ENCODE assay signal across 13 cellular contexts in genomic region chr11:77559686-77560425, GRCh38. TPM values are rescaled to one million over a fixed set of nuclear protein-coding genes. Genes with fewer than 3 reads are reported as not detected.
DNase-seq lines count a peak whose midpoint lies in the region; ATAC-seq, FAIRE-seq and TF ChIP-seq lines count a peak whose summit lies in the region.
"Had no signal": no experiment of that assay in that cellular context is flagged by ENCODE, and none has a peak within 500 bp of the region (broad histone marks: within the 10 kb centered on the region; RNA-seq: fewer than 3 reads in every experiment).

No MANE protein-coding gene starts in this region.

- H3K4me3 ChIP-seq in fibroblast of mammary gland (ENCODE audit: control insufficient read depth, low read depth, low read length) (no peak overlapping the region), small intestine (ENCODE audit: low read depth in 1 of 2, low read length in 2 of 2) (no peak overlapping the region)
- H3K4me3 ChIP-seq: body of pancreas, vagina had no signal

- ATAC-seq in activated CD4-positive, alpha-beta T cell treated with anti-CD3 and anti-CD28 coated beads for 36 hours = peak; percentile 47
- no peak for ATAC-seq in HG03354 (IDR thresholded peaks at IDR 0.05; ENCODE audit: poor library complexity, severe bottlenecking, unreplicated experiment)
- ATAC-seq: body of pancreas, T-cell had no signal

- H3K4me1 Mint-ChIP-seq in activated CD4-positive, alpha-beta T cell treated with anti-CD3 and anti-CD28 coated beads for 36 hours = no peaks in the 10 kb centered on the region
- H3K4me1 Mint-ChIP-seq: T-cell had no signal

- DNase-seq in activated CD4-positive, alpha-beta T cell treated with anti-CD3 and anti-CD28 coated beads for 36 hours = no peak
- DNase-seq in activated CD4-positive, alpha-beta T cell treated with anti-CD3 and anti-CD28 coated beads for 4 hours = no peak
- DNase-seq in SK-MEL-5 (ENCODE audit: low read depth, low spot score) = peak; percentile 17
- peak; percentile 92 for DNase-seq in fibroblast of mammary gland (ENCODE audit: low read depth)
- DNase-seq in small intestine = peak; percentile 90
- DNase-seq in amniotic stem cell (lab: John Stamatoyannopoulos, UW) = no peak
- no peak for DNase-seq in activated effector memory CD4-positive, alpha-beta T cell treated with anti-CD3 and anti-CD28 coated beads, Interleukin-2, amount 50 U/mL, for 16 hours
- DNase-seq: body of pancreas, NCI-H1105 treated with DMSO at 0.1 percent for 48 hours, NCI-H774, T-cell had no signal

- H3K36me3 ChIP-seq in small intestine (ENCODE audit: control insufficient read depth in 2 of 2, insufficient read depth in 2 of 2, low read length in 2 of 2) = no peaks in the 10 kb centered on the region
- H3K36me3 ChIP-seq: vagina had no signal

- in situ Hi-C loops in SK-MEL-5 (cut with HindIII; ENCODE audit: low pct_unique_long_range_greater_than_20kb, low sequenced_read_pairs) = no loop called here

- TF ChIP-seq CTCF in fibroblast of mammary gland (conservative IDR thresholded peaks at IDR 0.05; ENCODE audit: control insufficient read depth, insufficient read depth, low read depth, low read length) = no peak

- no peak for FAIRE-seq in small intestine (lab: Jason Lieb, UNC)

- intact Hi-C loops in activated CD4-positive, alpha-beta T cell treated with anti-CD3 and anti-CD28 coated beads for 36 hours (cut with DNase I, micrococcal nuclease) = no loop called here

- H3K27me3 Mint-ChIP-seq in activated CD4-positive, alpha-beta T cell treated with anti-CD3 and anti-CD28 coated beads for 36 hours = no peaks in the 10 kb centered on the region

- no peaks in the 10 kb centered on the region for H3K27me3 ChIP-seq in small intestine (ENCODE audit: control insufficient read depth in 2 of 2, insufficient read depth in 2 of 2, low read length in 2 of 2)
- H3K27me3 ChIP-seq: body of pancreas, vagina had no signal

- 68 to 75% (median 68%) methylated on average over 6 of the region's 6 CpGs for WGBS in small intestine, 3 donors

- H3K9me3 Mint-ChIP-seq in activated CD4-positive, alpha-beta T cell treated with anti-CD3 and anti-CD28 coated beads for 36 hours (ENCODE audit: low read depth) = peaks cover 14% of the 10 kb centered on the region

- peaks cover 0 to 3% of the 10 kb centered on the region in 2 donors for H3K4me1 ChIP-seq in small intestine (ENCODE audit: control insufficient read depth in 2 of 2, insufficient read depth in 1 of 2, low read depth in 1 of 2, low read length in 1 of 2)
- H3K4me1 ChIP-seq: body of pancreas had no signal

- H3K27ac Mint-ChIP-seq in activated CD4-positive, alpha-beta T cell treated with anti-CD3 and anti-CD28 coated beads for 36 hours = no peak overlapping the region
- H3K27ac Mint-ChIP-seq: T-cell had no signal

- H3K4me3 Mint-ChIP-seq in activated CD4-positive, alpha-beta T cell treated with anti-CD3 and anti-CD28 coated beads for 36 hours = no peak overlapping the region
- H3K4me3 Mint-ChIP-seq: T-cell had no signal

- H3K27ac ChIP-seq in small intestine (ENCODE audit: low read depth in 1 of 2, low read length in 1 of 2) = peak overlapping the region in 1 of 2 donors; percentile 87
- H3K27ac ChIP-seq: body of pancreas, vagina had no signal

- POLR2A ChIA-PET in activated CD4-positive, alpha-beta T cell treated with anti-CD3 and anti-CD28 coated beads for 36 hours (lab: Charles Lee) = no interaction called here

- CTCF ChIA-PET in activated CD4-positive, alpha-beta T cell treated with anti-CD3 and anti-CD28 coated beads for 36 hours (lab: Charles Lee) = no interaction called here

- no peaks in the 10 kb centered on the region for H3K9me3 ChIP-seq in small intestine (ENCODE audit: control insufficient read depth, low read depth)
- H3K9me3 ChIP-seq: body of pancreas, vagina had no signal

- H3K36me3 Mint-ChIP-seq in activated CD4-positive, alpha-beta T cell treated with anti-CD3 and anti-CD28 coated beads for 36 hours (ENCODE audit: low read depth) = no peaks in the 10 kb centered on the region
- H3K36me3 Mint-ChIP-seq: T-cell had no signal

RNA-seq across cellular contexts. Expression of gene AQP11, which starts 29.9 kb away (rescaled TPM):
- total RNA-seq in activated CD4-positive, alpha-beta T cell treated with anti-CD3 and anti-CD28 coated beads for 36 hours = under 1 TPM in 1 of 2 experiments, not detected in 1; 0.14 TPM
- 0.67 and 1.4 TPM in 2 replicates for total RNA-seq in SK-MEL-5 (2014; rRNA removed; shearing (Covaris generic))
- polyA plus RNA-seq in SK-MEL-5 (2015; cell fraction: cytosol; rRNA removed) = 0.80 and 1.4 TPM in 2 replicates
- polyA plus RNA-seq in SK-MEL-5 (2015; cell fraction: nucleus; rRNA removed) = 1.3 and 1.8 TPM in 2 replicates
- polyA plus RNA-seq in small intestine = 10 to 100 TPM in 2 of 3 donors, 1 to 10 TPM in 1; 9.8 to 22.4 (median 10.3) TPM

Comparison
In these comparisons a context has a peak if more than half of its experiments do, and no peak if none do; other contexts are left out.
1. DNase-seq: peak in SK-MEL-5 (single experiment), fibroblast of mammary gland (single experiment) and small intestine (single experiment); none in activated CD4-positive, alpha-beta T cell treated with anti-CD3 and anti-CD28 coated beads for 36 hours (single experiment), activated CD4-positive, alpha-beta T cell treated with anti-CD3 and anti-CD28 coated beads for 4 hours (0 of 2), amniotic stem cell (single experiment) and activated effector memory CD4-positive, alpha-beta T cell treated with anti-CD3 and anti-CD28 coated beads, Interleukin-2, amount 50 U/mL, for 16 hours (single experiment).